18 cellular contexts compared by ENCODE assay signal in the genomic region with DNA sequence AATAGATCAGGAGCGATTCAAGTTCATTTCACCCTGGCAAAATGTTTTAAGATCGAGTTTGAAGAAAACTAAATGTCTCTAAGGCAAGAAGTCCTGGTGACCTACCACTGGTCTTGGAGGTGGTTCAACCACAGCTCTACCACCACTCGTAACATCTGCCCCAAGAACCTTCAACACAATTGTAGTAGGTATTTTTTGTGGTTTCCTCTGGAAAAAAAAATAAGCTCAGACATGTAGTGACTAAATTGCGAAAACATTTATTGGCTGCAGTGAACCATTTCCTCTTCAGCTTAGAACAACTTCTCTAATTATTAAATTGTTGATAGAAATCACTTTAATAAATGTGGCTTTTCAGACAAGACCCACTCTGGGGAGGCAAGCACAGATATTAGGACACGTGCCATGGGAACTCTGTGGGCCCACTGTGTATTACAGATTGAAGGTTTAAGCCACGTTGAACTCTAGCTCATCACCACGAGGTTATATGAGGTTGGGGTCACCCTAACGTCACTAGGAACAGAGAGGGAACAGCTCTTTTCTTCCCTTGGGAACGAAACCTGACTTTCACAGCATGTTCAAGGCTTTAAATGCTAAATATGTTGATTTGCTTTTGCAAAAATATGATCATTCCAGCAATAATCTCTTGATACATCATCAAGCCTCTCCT.
DNase-seq lines count a peak whose midpoint lies in the region; ATAC-seq and TF ChIP-seq lines count a peak whose summit lies in the region.
"Had no signal": no experiment of that assay in that cellular context is flagged by ENCODE, and none has a peak within 500 bp of the region (broad histone marks: within the 10 kb centered on the region; RNA-seq: fewer than 3 reads in every experiment).

No MANE protein-coding gene starts in this region.

- no peaks in the 10 kb centered on the region for H3K27me3 ChIP-seq in BLaER1 treated with 17β-estradiol and CSF1 and Interleukin-3, amounts not matched to agents 10 nM and 100 nM
- H3K27me3 ChIP-seq: esophagus muscularis mucosa, right lobe of liver had no signal

- ATAC-seq in HG03159 (IDR thresholded peaks at IDR 0.05; ENCODE audit: unreplicated experiment) (no peak), GM18498 (IDR thresholded peaks at IDR 0.05; ENCODE audit: unreplicated experiment) (no peak), HG03432 (IDR thresholded peaks at IDR 0.05; ENCODE audit: unreplicated experiment) (no peak)
- ATAC-seq: right lobe of liver had no signal

- H3K36me3 ChIP-seq in BLaER1 treated with 17β-estradiol and CSF1 and Interleukin-3, amounts not matched to agents 10 nM and 100 nM, result no peaks in the 10 kb centered on the region
- H3K36me3 ChIP-seq: esophagus muscularis mucosa, right lobe of liver had no signal

- TF ChIP-seq CTCF in NB4 (IDR thresholded peaks at IDR 0.05; ENCODE audit: low read depth, low read length) (no peak), fibroblast of mammary gland (conservative IDR thresholded peaks at IDR 0.05; ENCODE audit: control insufficient read depth, insufficient read depth, low read depth, low read length) (no peak)

- peaks cover 66 to 85% (median 81%) of the 10 kb centered on the region in 10 experiments for H3K4me1 ChIP-seq in BLaER1 treated with 17β-estradiol and CSF1 and Interleukin-3, amounts not matched to agents 10 nM and 100 nM
- H3K4me1 ChIP-seq: right lobe of liver had no signal

- H3K9me3 ChIP-seq in BLaER1 treated with 17β-estradiol and CSF1 and Interleukin-3, amounts not matched to agents 10 nM and 100 nM (replicated peaks in 1 of 11), result peaks cover 0 to 12% (median 6%) of the 10 kb centered on the region in 11 experiments; a peak in 10 of 22 replicates
- H3K9me3 ChIP-seq: right lobe of liver had no signal

- DNase-seq in A172 (ENCODE audit: low spot score) (peak; percentile 57), NB4 (ENCODE audit: low read depth) (peak; percentile 73), fibroblast of mammary gland (ENCODE audit: low read depth) (peak; percentile 70), SW480 (ENCODE audit: low spot score) (no peak)
- DNase-seq: amniotic stem cell; central memory CD4-positive, alpha-beta T cell; effector CD4-positive, alpha-beta T cell; head of caudate nucleus; NCI-H1694; NCI-H2227 treated with DMSO at 0.1 percent for 48 hours; occipital lobe; right lobe of liver; SHP77 had no signal

- peak overlapping the region in 9 of 11 experiments; percentile 5 to 68 (median 47); a peak in 13 of 22 replicates for H3K27ac ChIP-seq in BLaER1 treated with 17β-estradiol and CSF1 and Interleukin-3, amounts not matched to agents 10 nM and 100 nM
- H3K27ac ChIP-seq: esophagus muscularis mucosa, right lobe of liver had no signal

- H3K4me3 ChIP-seq in BLaER1 treated with 17β-estradiol and CSF1 and Interleukin-3, amounts not matched to agents 10 nM and 100 nM, result no peak overlapping the region
- H3K4me3 ChIP-seq in NB4 (ENCODE audit: low read depth, low read length) (no peak overlapping the region), fibroblast of mammary gland (ENCODE audit: control insufficient read depth, low read depth, low read length) (no peak overlapping the region)
- H3K4me3 ChIP-seq: esophagus muscularis mucosa, right lobe of liver had no signal

- no peaks in the 10 kb centered on the region for H4K20me1 ChIP-seq in BLaER1 treated with 17β-estradiol and CSF1 and Interleukin-3, amounts not matched to agents 10 nM and 100 nM

- H3K4me2 ChIP-seq in BLaER1 treated with 17β-estradiol and CSF1 and Interleukin-3, amounts not matched to agents 10 nM and 100 nM, result peak overlapping the region; percentile 48 to 81 (median 72)

- H3K9ac ChIP-seq in BLaER1 treated with 17β-estradiol and CSF1 and Interleukin-3, amounts not matched to agents 10 nM and 100 nM, result peak overlapping the region in 1 of 11 experiments; percentile 26; a peak in 1 of 22 replicates

- TF ChIP-seq POLR2A in NB4 (IDR thresholded peaks at IDR 0.05; ENCODE audit: extremely low read depth, insufficient read length), result no peak
